In genomic region chr7:108079291-108080057, GRCh38 we compare ENCODE assay signal across 1 cellular context.
TF ChIP-seq lines count a peak whose summit lies in the region.

No MANE protein-coding gene starts in this region.

TF ChIP-seq in K562, 482 proteins besides CTCF, POLR2A, EP300 and RAD21 (continued from another document):
- TF ChIP-seq ZMIZ1 (IDR thresholded peaks at IDR 0.05; ENCODE audit: low read depth in 2 of 2, low read length in 2 of 2) (no peak), GABPA (tag; conservative IDR thresholded peaks at IDR 0.05; ENCODE audit: low read depth) (no peak), POLR2H (tag; IDR thresholded peaks at IDR 0.05; ENCODE audit: low read depth) (no peak), KAT8 (IDR thresholded peaks at IDR 0.05; ENCODE audit: low read depth) (no peak), IFI16 (CRISPR knock-in tag; IDR thresholded peaks at IDR 0.05) (no peak), TFAP4 (CRISPR knock-in tag; IDR thresholded peaks at IDR 0.05; ENCODE audit: borderline replicate concordance) (no peak), SREBF1 (IDR thresholded peaks at IDR 0.05; ENCODE audit: borderline replicate concordance, low read depth, low read length) (no peak), PCBP2 (IDR thresholded peaks at IDR 0.05; ENCODE audit: low read depth, low read length, poor library complexity, severe bottlenecking) (no peak), CTCFL (IDR thresholded peaks at IDR 0.05; ENCODE audit: borderline replicate concordance, insufficient read depth, low read depth, low read length, poor library complexity, severe bottlenecking) (no peak), TAF9B (IDR thresholded peaks at IDR 0.05; ENCODE audit: partially characterized antibody) (no peak), CAMTA2 (CRISPR knock-in tag; conservative IDR thresholded peaks at IDR 0.05) (no peak), IRF1 (CRISPR knock-in tag; IDR thresholded peaks at IDR 0.05; ENCODE audit: borderline replicate concordance) (no peak), JUND (IDR thresholded peaks at IDR 0.05; ENCODE audit: borderline replicate concordance, low read depth, low read length) (0 out of 2 replicates have a peak, but pooled peaks have one; percentile 10), JUND (tag; IDR thresholded peaks at IDR 0.05; ENCODE audit: borderline replicate concordance, low read depth, low read length) (0 out of 3 replicates have a peak, but pooled peaks have one; percentile 30), ETV5 (CRISPR knock-in tag; IDR thresholded peaks at IDR 0.05; ENCODE audit: low read depth) (no peak), CBFA2T3 (IDR thresholded peaks at IDR 0.05) (peak; percentile 4; the same call in 1 of the 2 replicates), ARID2 (IDR thresholded peaks at IDR 0.05) (no peak), REST (CRISPR knock-in tag; IDR thresholded peaks at IDR 0.05; ENCODE audit: low read depth) (no peak), MEF2D (tag; conservative IDR thresholded peaks at IDR 0.05; ENCODE audit: low read depth) (no peak), GTF3C2 (IDR thresholded peaks at IDR 0.05; ENCODE audit: borderline replicate concordance, extremely low read depth, insufficient read length) (no peak), SIN3B (IDR thresholded peaks at IDR 0.05; ENCODE audit: low read depth) (0 out of 2 replicates have a peak, but pooled peaks have one; percentile 9), HOXB6 (CRISPR knock-in tag; IDR thresholded peaks at IDR 0.05; ENCODE audit: borderline replicate concordance) (no peak), ARID3A (IDR thresholded peaks at IDR 0.05; ENCODE audit: borderline replicate concordance, low read depth, low read length) (no peak), HDAC1 (IDR thresholded peaks at IDR 0.05) (0 out of 4 replicates have a peak, but pooled peaks of 1 of the 2 experiments have one; percentile 4), C11orf30 (IDR thresholded peaks at IDR 0.05; ENCODE audit: low read depth) (no peak), NR2C2 (CRISPR knock-in tag; IDR thresholded peaks at IDR 0.05) (no peak), NR2C2 (tag; IDR thresholded peaks at IDR 0.05) (no peak), TFAM (CRISPR knock-in tag; conservative IDR thresholded peaks at IDR 0.05) (no peak), BRD4 (IDR thresholded peaks at IDR 0.05) (no peak), GATA2 (CRISPR knock-in tag; IDR thresholded peaks at IDR 0.05) (no peak), ZNF75A (CRISPR knock-in tag; IDR thresholded peaks at IDR 0.05) (no peak), ELF1 (tag; IDR thresholded peaks at IDR 0.05) (no peak), JUN (IDR thresholded peaks at IDR 0.05; ENCODE audit: borderline replicate concordance, low read depth, low read length) (no peak), JUN (CRISPR knock-in tag; IDR thresholded peaks at IDR 0.05; ENCODE audit: borderline replicate concordance) (no peak), ZNF551 (CRISPR knock-in tag; IDR thresholded peaks at IDR 0.05) (no peak), BMI1 (IDR thresholded peaks at IDR 0.05; ENCODE audit: low read length) (no peak), SPI1 (IDR thresholded peaks at IDR 0.05; ENCODE audit: borderline replicate concordance, low read depth, low read length) (peak; percentile 50; the same call in 1 of the 2 replicates), POLR2G (IDR thresholded peaks at IDR 0.05; ENCODE audit: low read depth, low read length) (no peak)
